9 cellular contexts compared by ENCODE assay signal in genomic region chr3:182913889-182914288, GRCh38.
A peak's percentile ranks its signal among the peaks of the same experiment; 100 is the strongest.
DNase-seq lines count a peak whose midpoint lies in the region; ATAC-seq and TF ChIP-seq lines count a peak whose summit lies in the region.
"Had no signal": no experiment of that assay in that cellular context is flagged by ENCODE, and none has a peak within 500 bp of the region (broad histone marks: within the 10 kb centered on the region; RNA-seq: fewer than 3 reads in every experiment).

No MANE protein-coding gene starts in this region.

- no peaks in the 10 kb centered on the region for H3K79me2 ChIP-seq in osteoblast (ENCODE audit: insufficient read depth, low read length)

- no peak overlapping the region for H2AFZ ChIP-seq in osteoblast (ENCODE audit: low read length)

- H3K27me3 Mint-ChIP-seq in activated T-cell treated with anti-CD3 and anti-CD28 coated beads, Interleukin-2, amount 50 U/mL, for 72 hours (ENCODE audit: low read depth) = no peaks in the 10 kb centered on the region
- no peaks in the 10 kb centered on the region for H3K27me3 Mint-ChIP-seq in stimulated activated naive CD8-positive, alpha-beta T cell treated with anti-CD3 and anti-CD28 coated beads, Interleukin-15, amount 100 ng/mL, for 72 hours
- H3K27me3 Mint-ChIP-seq in glutamatergic neuron (ENCODE audit: unreplicated experiment) = no peaks in the 10 kb centered on the region

- intact Hi-C loops in lower leg skin (cut with DNase I; ENCODE audit: low total_unique reads) = no loop called here

- H3K27ac ChIP-seq in osteoblast (ENCODE audit: low read depth, low read length) = no peak overlapping the region

- H4K20me1 ChIP-seq in osteoblast (ENCODE audit: insufficient read depth, low read length) = no peaks in the 10 kb centered on the region

- no peak overlapping the region for H3K4me2 ChIP-seq in osteoblast (ENCODE audit: insufficient read depth, low read length)

- H3K36me3 Mint-ChIP-seq in activated T-cell treated with anti-CD3 and anti-CD28 coated beads, Interleukin-2, amount 50 U/mL, for 72 hours (ENCODE audit: insufficient read depth in 2 of 2) = peaks cover 4 to 5% of the 10 kb centered on the region in 2 donors
- H3K36me3 Mint-ChIP-seq in glutamatergic neuron (ENCODE audit: unreplicated experiment) = no peaks in the 10 kb centered on the region

- no peaks in the 10 kb centered on the region for H3K27me3 ChIP-seq in osteoblast (ENCODE audit: insufficient read depth, low read length)

- DNase-seq in activated T-cell treated with anti-CD3 and anti-CD28 coated beads, Interleukin-2, amount 50 U/mL, for 72 hours = no peak
- DNase-seq in activated T-cell treated with anti-CD3 and anti-CD28 coated beads, Interleukin-2, amount 50 U/mL, for 48 hours = no peak
- peak; percentile 82 for DNase-seq in NCI-H2196 (lab: John Stamatoyannopoulos, UW; ENCODE audit: unreplicated experiment)
- DNase-seq in stimulated activated naive CD8-positive, alpha-beta T cell treated with anti-CD3 and anti-CD28 coated beads, Interleukin-15, amount 100 ng/mL, for 72 hours = peak in 1 of 2 donors; percentile 19
- no peak for DNase-seq in osteoblast (ENCODE audit: insufficient read length, low spot score, missing footprints)
- DNase-seq in lower leg skin (ENCODE audit: low spot score in 2 of 2) = no peak
- DNase-seq in glutamatergic neuron = no peak
- DNase-seq: NCI-H1048 had no signal

- peak overlapping the region; percentile 18 for H3K27ac Mint-ChIP-seq in activated T-cell treated with anti-CD3 and anti-CD28 coated beads, Interleukin-2, amount 50 U/mL, for 72 hours
- H3K27ac Mint-ChIP-seq in stimulated activated naive CD8-positive, alpha-beta T cell treated with anti-CD3 and anti-CD28 coated beads, Interleukin-15, amount 100 ng/mL, for 72 hours = peak overlapping the region in 1 of 2 donors; percentile 78
- H3K27ac Mint-ChIP-seq in glutamatergic neuron (ENCODE audit: unreplicated experiment) = no peak overlapping the region

- H3K4me3 ChIP-seq in osteoblast (ENCODE audit: insufficient read depth, low read length) (no peak overlapping the region), lower leg skin (ENCODE audit: low read depth, poor library complexity, severe bottlenecking) (no peak overlapping the region)

- peak in 1 of 2 donors; percentile 16 for ATAC-seq in activated T-cell treated with anti-CD3 and anti-CD28 coated beads, Interleukin-2, amount 50 U/mL, for 72 hours (replicated peaks in 1 of 2)
- peak; percentile 88 for ATAC-seq in HG02840 (IDR thresholded peaks at IDR 0.05; ENCODE audit: low FRiP score, unreplicated experiment)
- ATAC-seq in stimulated activated naive CD8-positive, alpha-beta T cell treated with anti-CD3 and anti-CD28 coated beads, Interleukin-15, amount 100 ng/mL, for 72 hours = peak; percentile 77

- no peak for TF ChIP-seq CTCF in osteoblast (IDR thresholded peaks at IDR 0.05; ENCODE audit: extremely low read depth, low read depth, low read length)
- TF ChIP-seq CTCF in lower leg skin (IDR thresholded peaks at IDR 0.05) = no peak
- no peak for TF ChIP-seq CTCF in glutamatergic neuron (IDR thresholded peaks at IDR 0.05; ENCODE audit: partially characterized antibody, unreplicated experiment)

- peak overlapping the region in 1 of 2 donors; percentile 10 for H3K4me3 Mint-ChIP-seq in activated T-cell treated with anti-CD3 and anti-CD28 coated beads, Interleukin-2, amount 50 U/mL, for 72 hours
- peak overlapping the region; percentile 56 to 58 for H3K4me3 Mint-ChIP-seq in stimulated activated naive CD8-positive, alpha-beta T cell treated with anti-CD3 and anti-CD28 coated beads, Interleukin-15, amount 100 ng/mL, for 72 hours
- no peak overlapping the region for H3K4me3 Mint-ChIP-seq in glutamatergic neuron (ENCODE audit: unreplicated experiment)

- peaks cover 56% of the 10 kb centered on the region for H3K4me1 Mint-ChIP-seq in activated T-cell treated with anti-CD3 and anti-CD28 coated beads, Interleukin-2, amount 50 U/mL, for 72 hours (ENCODE audit: low read depth)
- H3K4me1 Mint-ChIP-seq in stimulated activated naive CD8-positive, alpha-beta T cell treated with anti-CD3 and anti-CD28 coated beads, Interleukin-15, amount 100 ng/mL, for 72 hours = peaks cover 54% of the 10 kb centered on the region
- H3K4me1 Mint-ChIP-seq in glutamatergic neuron (ENCODE audit: low read depth, unreplicated experiment) = no peaks in the 10 kb centered on the region

- 64 to 65% methylated on average over 4 of the region's 4 CpGs for WGBS in lower leg skin, 2 donors

- H3K9me3 ChIP-seq in osteoblast (ENCODE audit: low read depth, low read length) = no peaks in the 10 kb centered on the region

- no peaks in the 10 kb centered on the region for H3K4me1 ChIP-seq in osteoblast (ENCODE audit: insufficient read depth, low read length)

- no peaks in the 10 kb centered on the region for H3K9me3 Mint-ChIP-seq in activated T-cell treated with anti-CD3 and anti-CD28 coated beads, Interleukin-2, amount 50 U/mL, for 72 hours
- H3K9me3 Mint-ChIP-seq in stimulated activated naive CD8-positive, alpha-beta T cell treated with anti-CD3 and anti-CD28 coated beads, Interleukin-15, amount 100 ng/mL, for 72 hours = no peaks in the 10 kb centered on the region
- no peaks in the 10 kb centered on the region for H3K9me3 Mint-ChIP-seq in glutamatergic neuron (ENCODE audit: unreplicated experiment)

- no peak for TF ChIP-seq POLR2A in lower leg skin (IDR thresholded peaks at IDR 0.05)

- H3K36me3 ChIP-seq in osteoblast (ENCODE audit: insufficient read depth, low read length) = peaks cover 10% of the 10 kb centered on the region
